8 cellular contexts compared by ENCODE assay signal in genomic region chr6:683742-684440, GRCh38. TPM values are rescaled to one million over a fixed set of nuclear protein-coding genes. Genes with fewer than 3 reads are reported as not detected.
DNase-seq lines count a peak whose midpoint lies in the region; ATAC-seq, FAIRE-seq and TF ChIP-seq lines count a peak whose summit lies in the region.

No MANE protein-coding gene starts in this region.

- DNase-seq in activated naive CD4-positive, alpha-beta T cell treated with Interleukin-2 at 50 U/mL for 16 hours: no peak
- peak; percentile 36 for DNase-seq in NCI-H748 treated with DMSO at 0.1 percent for 48 hours (lab: John Stamatoyannopoulos, UW)
- DNase-seq in endodermal cell: peak; percentile 79
- peak; percentile 70 for DNase-seq in nephron progenitor cell
- no peak for DNase-seq in small intestine
- no peak for DNase-seq in occipital lobe (lab: John Stamatoyannopoulos, UW)

- H3K4me1 Mint-ChIP-seq in activated naive CD4-positive, alpha-beta T cell treated with anti-CD3 and anti-CD28 coated beads, Interleukin-2, amount 50 U/mL, for 24 hours: peaks cover 51% of the 10 kb centered on the region
- H3K4me1 Mint-ChIP-seq in endodermal cell: peaks cover 46% of the 10 kb centered on the region
- peaks cover 35% of the 10 kb centered on the region for H3K4me1 Mint-ChIP-seq in nephron progenitor cell

- no peaks in the 10 kb centered on the region for H3K27me3 Mint-ChIP-seq in activated naive CD4-positive, alpha-beta T cell treated with anti-CD3 and anti-CD28 coated beads, Interleukin-2, amount 50 U/mL, for 24 hours
- H3K27me3 Mint-ChIP-seq in endodermal cell (ENCODE audit: insufficient read depth): no peaks in the 10 kb centered on the region
- peaks cover 66% of the 10 kb centered on the region for H3K27me3 Mint-ChIP-seq in nephron progenitor cell (ENCODE audit: low read depth, poor library complexity)

- H3K27me3 ChIP-seq in endodermal cell (ENCODE audit: control insufficient read depth, insufficient read depth, low read length, poor library complexity, severe bottlenecking) (no peaks in the 10 kb centered on the region), small intestine (ENCODE audit: control insufficient read depth in 2 of 2, insufficient read depth in 2 of 2, low read length in 2 of 2) (no peaks in the 10 kb centered on the region)

- no peak for ATAC-seq in GM19463 (IDR thresholded peaks at IDR 0.05; ENCODE audit: unreplicated experiment)

- H3K36me3 Mint-ChIP-seq in activated naive CD4-positive, alpha-beta T cell treated with anti-CD3 and anti-CD28 coated beads, Interleukin-2, amount 50 U/mL, for 24 hours: peaks cover 8% of the 10 kb centered on the region
- H3K36me3 Mint-ChIP-seq in endodermal cell (ENCODE audit: low read depth) (no peaks in the 10 kb centered on the region), nephron progenitor cell (ENCODE audit: low read depth) (peaks cover 4% of the 10 kb centered on the region)

- no peaks in the 10 kb centered on the region for H3K9me3 Mint-ChIP-seq in activated naive CD4-positive, alpha-beta T cell treated with anti-CD3 and anti-CD28 coated beads, Interleukin-2, amount 50 U/mL, for 24 hours
- H3K9me3 Mint-ChIP-seq in endodermal cell: no peaks in the 10 kb centered on the region
- H3K9me3 Mint-ChIP-seq in nephron progenitor cell: no peaks in the 10 kb centered on the region

- H3K4me1 ChIP-seq in endodermal cell (ENCODE audit: control insufficient read depth, insufficient read depth, low read length) (peaks cover 15% of the 10 kb centered on the region), small intestine (ENCODE audit: control insufficient read depth in 2 of 2, insufficient read depth in 1 of 2, low read depth in 1 of 2, low read length in 1 of 2) (peaks cover 0 to 2% of the 10 kb centered on the region in 2 donors)

- H3K27ac Mint-ChIP-seq in activated naive CD4-positive, alpha-beta T cell treated with anti-CD3 and anti-CD28 coated beads, Interleukin-2, amount 50 U/mL, for 24 hours: peak overlapping the region; percentile 38
- H3K27ac Mint-ChIP-seq in endodermal cell: peak overlapping the region; percentile 50
- H3K27ac Mint-ChIP-seq in nephron progenitor cell: no peak overlapping the region

- WGBS in endodermal cell (ENCODE audit: insufficient coverage in 1 of 2, insufficient read length in 1 of 2), 2 experiments: 9 to 19% methylated on average over 7 to 15 of the region's 15 CpGs
- WGBS in small intestine, 3 donors: 55 to 76% (median 75%) methylated on average over 15 of the region's 15 CpGs

- FAIRE-seq in small intestine (lab: Jason Lieb, UNC): no peak

- H3K9ac ChIP-seq in endodermal cell (ENCODE audit: extremely low read depth, low read length, poor library complexity, severe bottlenecking): no peak overlapping the region

- H3K27ac ChIP-seq in endodermal cell (ENCODE audit: low read depth, low read length): no peak overlapping the region
- peak overlapping the region in 1 of 2 donors; percentile 41 for H3K27ac ChIP-seq in small intestine (ENCODE audit: low read depth in 1 of 2, low read length in 1 of 2)

- H3K4me3 ChIP-seq in endodermal cell (ENCODE audit: low read length) (peak overlapping the region; percentile 50), small intestine (ENCODE audit: low read depth in 1 of 2, low read length in 2 of 2) (no peak overlapping the region)

- TF ChIP-seq CTCF in endodermal cell (conservative IDR thresholded peaks at IDR 0.05) (no peak), nephron progenitor cell (IDR thresholded peaks at IDR 0.05) (no peak)

- H3K9me3 ChIP-seq in endodermal cell (ENCODE audit: control insufficient read depth, low read length): no peaks in the 10 kb centered on the region
- no peaks in the 10 kb centered on the region for H3K9me3 ChIP-seq in small intestine (ENCODE audit: control insufficient read depth, low read depth)

- H3K36me3 ChIP-seq in endodermal cell (ENCODE audit: control insufficient read depth, insufficient read depth, low read length) (peaks cover 5% of the 10 kb centered on the region), small intestine (ENCODE audit: control insufficient read depth in 2 of 2, insufficient read depth in 2 of 2, low read length in 2 of 2) (no peaks in the 10 kb centered on the region)

- peak overlapping the region; percentile 30 for H3K4me3 Mint-ChIP-seq in activated naive CD4-positive, alpha-beta T cell treated with anti-CD3 and anti-CD28 coated beads, Interleukin-2, amount 50 U/mL, for 24 hours
- H3K4me3 Mint-ChIP-seq in endodermal cell (peak overlapping the region; percentile 40), nephron progenitor cell (peak overlapping the region; percentile 48)

RNA-seq across cellular contexts. Expression of gene EXOC2, which starts 9.0 kb away (rescaled TPM):
- 10 to 100 TPM; 28.1 to 35.0 TPM for total RNA-seq in endodermal cell
- 26.9 TPM for polyA plus RNA-seq in endodermal cell (2013, experiment 1 of 2)
- 24.6 TPM for polyA plus RNA-seq in endodermal cell (2013, experiment 2 of 2)
- polyA plus RNA-seq in small intestine: 1 to 10 TPM; 4.5 to 8.9 (median 8.7) TPM
- total RNA-seq in occipital lobe: 63.8 TPM

RNA-seq across cellular contexts. Expression of gene HUS1B, which starts 27.0 kb away (rescaled TPM):
- total RNA-seq in endodermal cell (1 to 10 TPM; 1.0 to 1.1 TPM), occipital lobe (1.9 TPM)
- not detected for polyA plus RNA-seq in endodermal cell (2013, experiment 1 of 2)
- not detected for polyA plus RNA-seq in endodermal cell (2013, experiment 2 of 2)
- polyA plus RNA-seq in small intestine: under 1 TPM in 1 of 3 donors, not detected in 2; 0.19 TPM

Comparison
In these comparisons a context has a peak if more than half of its experiments do, and no peak if none do; other contexts are left out.
1. DNase-seq: peak in NCI-H748 treated with DMSO at 0.1 percent for 48 hours (single experiment), endodermal cell (single experiment) and nephron progenitor cell (single experiment); none in activated naive CD4-positive, alpha-beta T cell treated with Interleukin-2 at 50 U/mL for 16 hours (single experiment), small intestine (single experiment) and occipital lobe (single experiment).
2. Peak in every context shown above with its lines, with median percentiles within 50 percentile points of each other: H3K4me3 Mint-ChIP-seq.